ENCODE assay signal across 15 cellular contexts in the genomic region with DNA sequence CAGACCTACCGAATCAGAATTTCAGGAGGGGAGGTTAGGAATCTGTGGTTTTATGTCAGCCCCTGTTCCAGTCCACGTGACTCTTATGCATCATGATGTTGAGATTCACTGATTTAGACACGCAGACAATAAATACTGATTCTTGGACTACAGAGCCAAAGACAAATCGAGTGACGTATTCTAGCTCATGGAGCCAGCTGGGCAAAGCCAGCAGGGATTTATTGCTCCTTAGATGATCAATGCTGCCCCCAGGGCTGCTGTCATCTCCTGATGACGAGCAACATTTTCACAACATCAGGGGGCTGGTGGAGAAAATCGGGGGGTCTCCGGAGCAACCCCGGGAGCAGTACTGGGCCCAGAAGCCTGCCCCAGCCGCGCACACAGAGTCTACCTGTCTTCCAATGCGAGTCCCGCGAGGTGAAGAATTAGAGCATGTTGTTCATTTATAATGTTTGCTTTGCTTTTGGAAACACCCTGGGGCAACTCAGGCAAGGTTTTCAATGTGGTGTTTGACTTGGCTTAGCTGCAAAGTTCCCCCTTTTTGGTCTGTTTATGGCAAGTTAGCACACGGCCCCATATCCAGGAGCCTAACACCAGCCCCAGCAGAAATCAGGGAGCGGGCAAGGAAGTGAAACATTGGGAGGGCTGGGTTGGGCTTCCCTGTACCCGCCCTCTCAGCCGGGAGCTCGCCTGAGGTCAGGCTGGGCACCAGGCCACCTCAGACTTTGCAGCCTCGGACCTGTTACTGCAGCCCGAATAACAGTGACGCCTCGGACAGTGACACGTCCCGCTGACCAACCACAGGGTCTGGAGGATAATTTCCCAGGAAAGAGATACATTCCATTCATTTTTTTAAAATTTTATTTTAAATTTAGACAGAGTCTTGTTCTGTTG. TPM values are rescaled to one million over a fixed set of nuclear protein-coding genes. Genes with fewer than 3 reads are reported as not detected.
DNase-seq lines count a peak whose midpoint lies in the region; ATAC-seq and TF ChIP-seq lines count a peak whose summit lies in the region.
"Had no signal": no experiment of that assay in that cellular context is flagged by ENCODE, and none has a peak within 500 bp of the region (broad histone marks: within the 10 kb centered on the region; RNA-seq: fewer than 3 reads in every experiment).

No MANE protein-coding gene starts in this region.

- H3K4me3 ChIP-seq in LNCaP clone FGC (ENCODE audit: low read depth, low read length) (peak overlapping the region; percentile 34), colonic mucosa (no peak overlapping the region), right lobe of liver (peak overlapping the region; percentile 12 to 37 (median 36))

- H3K4me1 ChIP-seq in colonic mucosa (no peaks in the 10 kb centered on the region), right lobe of liver (peaks cover 0 to 27% (median 9%) of the 10 kb centered on the region in 4 donors)
- H3K4me1 ChIP-seq: BE2C had no signal

- no peak overlapping the region for H3K9ac ChIP-seq in colonic mucosa (ENCODE audit: low read depth in 2 of 2, low read length in 2 of 2)

- intact Hi-C loops in colonic mucosa (cut with DNase I), result loop anchor here (5.0 kb wide), 1 partner anchor 247 kb away; no protein-coding TSS in a partner anchor
- intact Hi-C loops in right lobe of liver (cut with DNase I), result no loop called here

- H3K27me3 ChIP-seq in colonic mucosa, result no peaks in the 10 kb centered on the region
- H3K27me3 ChIP-seq in right lobe of liver, result no peaks in the 10 kb centered on the region

- 35% methylated on average over 22 of the region's 25 CpGs for WGBS in right lobe of liver (ENCODE audit: insufficient coverage, low coverage, low lambda C conversion rate, missing lambda C conversion rate)

- TF ChIP-seq POLR2A in right lobe of liver (IDR thresholded peaks at IDR 0.05), result peak; percentile 56

- H3K36me3 ChIP-seq in colonic mucosa, result no peaks in the 10 kb centered on the region
- H3K36me3 ChIP-seq in right lobe of liver, result no peaks in the 10 kb centered on the region
- H3K36me3 ChIP-seq: BE2C had no signal

- ATAC-seq in right lobe of liver (peak; percentile 89 to 93 (median 90)), HG02763 (IDR thresholded peaks at IDR 0.05; ENCODE audit: unreplicated experiment) (no peak), HG03469 (IDR thresholded peaks at IDR 0.05; ENCODE audit: unreplicated experiment) (no peak)
- ATAC-seq: stimulated activated memory B cell treated with anti-CD40 and anti-IgM and Interleukin-4, amounts not matched to agents 10 μg/mL and 1 μg/mL and 100 μg/mL, for 72 hours had no signal

- H3K9me3 ChIP-seq in colonic mucosa (no peaks in the 10 kb centered on the region), right lobe of liver (no peaks in the 10 kb centered on the region)
- H3K9me3 ChIP-seq: BE2C had no signal

- H3K27ac ChIP-seq in colonic mucosa (no peak overlapping the region), right lobe of liver (peak overlapping the region; percentile 81 to 97 (median 88))

- DNase-seq in A172 (ENCODE audit: low spot score) (peak; percentile 60), LNCaP clone FGC (ENCODE audit: low read depth) (peak; percentile 57), colonic mucosa (peak; percentile 45), right lobe of liver (peak; percentile 89 to 95 (median 94)), NCI-H1694 treated with DMSO at 0.1 percent for 48 hours (lab: John Stamatoyannopoulos, UW) (no peak), islet precursor cell (no peak)
- DNase-seq: activated naive CD4-positive, alpha-beta T cell treated with Interleukin-2 at 50 U/mL for 16 hours; BE2C; HCEC 1CT; Karpas-422; NCI-H82; SW 1271 had no signal

- TF ChIP-seq CTCF in LNCaP clone FGC (IDR thresholded peaks at IDR 0.05; ENCODE audit: control insufficient read depth, extremely low read depth, insufficient read depth) (no peak), colonic mucosa (IDR thresholded peaks at IDR 0.05) (no peak), right lobe of liver (IDR thresholded peaks at IDR 0.05) (no peak)

RNA-seq across cellular contexts. Expression of a gene that starts 19.9 kb away (rescaled TPM):
- total RNA-seq in A172 (2014; rRNA removed; shearing (Covaris generic)), result not detected in 2 replicates
- under 1 TPM in 1 of 2 donors, not detected in 1; 0.17 TPM for total RNA-seq in colonic mucosa
- 10 to 100 TPM in 4 of 6 experiments, 1 to 10 TPM in 2; 9.3 to 16.7 (median 13.0) TPM for total RNA-seq in right lobe of liver

Comparison
In these comparisons a context has a peak if more than half of its experiments do, and no peak if none do; other contexts are left out.
1. DNase-seq: peak in A172 (single experiment), LNCaP clone FGC (single experiment), colonic mucosa (single experiment) and right lobe of liver (3 of 3); none in NCI-H1694 treated with DMSO at 0.1 percent for 48 hours (single experiment) and islet precursor cell (single experiment).
2. ATAC-seq: peak in right lobe of liver (4 of 4); none in HG02763 (single experiment) and HG03469 (single experiment).
3. RNA of a gene that starts 19.9 kb away (total RNA-seq): 9.3 to 16.7 TPM in right lobe of liver; 0.17 TPM in colonic mucosa and not detected in A172; every median in the first group is over 4 times any median in the second.